Comparison of ENCODE assay signal across 1 cellular context in the genomic region with DNA sequence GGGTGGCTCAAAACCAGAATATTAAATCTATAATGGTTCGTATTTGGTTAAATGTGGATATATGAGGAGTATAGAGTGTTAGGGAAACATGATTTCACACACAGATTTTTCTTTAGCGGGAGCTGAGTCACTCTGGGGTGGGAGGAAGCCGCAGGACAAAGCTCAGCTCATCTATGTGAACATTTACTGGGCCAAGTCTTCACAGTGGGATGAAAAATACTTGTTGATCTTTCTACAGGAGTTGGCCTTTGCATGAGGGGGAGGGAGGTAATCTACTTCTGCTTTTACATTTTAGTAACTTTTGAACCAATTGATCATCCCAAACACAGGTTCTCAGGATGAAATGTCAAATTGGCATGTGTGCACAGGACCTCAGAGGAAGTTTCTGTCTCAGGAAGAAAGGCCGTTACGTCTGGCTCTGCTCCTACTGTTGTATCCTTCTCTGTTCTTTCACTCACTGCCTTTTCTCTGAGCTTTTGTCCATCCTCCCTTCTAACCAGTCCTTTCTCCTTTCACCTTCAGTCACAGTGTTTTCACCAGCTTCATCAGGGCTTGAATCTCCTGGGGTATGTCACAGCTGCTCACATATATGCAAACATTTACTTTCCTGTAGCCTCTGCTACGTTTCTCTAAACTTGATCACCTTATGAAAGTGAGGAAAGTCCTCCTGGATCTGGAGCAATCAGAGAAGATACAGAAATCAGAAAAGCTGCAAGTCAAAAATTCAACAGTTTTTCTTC.
TF ChIP-seq lines count a peak whose summit lies in the region.

No MANE protein-coding gene starts in this region.

TF ChIP-seq in HepG2, 621 proteins besides CTCF, POLR2A, EP300 and RAD21 (continued from another document):
- TF ChIP-seq FOXJ3 (CRISPR knock-in tag; IDR thresholded peaks at IDR 0.05; ENCODE audit: borderline replicate concordance) (no peak), MED8 (CRISPR knock-in tag; IDR thresholded peaks at IDR 0.05; ENCODE audit: insufficient replicate concordance) (no peak), ZMYM4 (CRISPR knock-in tag; IDR thresholded peaks at IDR 0.05) (no peak), ATAD3A (CRISPR knock-in tag; IDR thresholded peaks at IDR 0.05) (no peak), SP5 (CRISPR knock-in tag; IDR thresholded peaks at IDR 0.05; ENCODE audit: borderline replicate concordance, low read depth) (no peak), ZNF629 (CRISPR knock-in tag; conservative IDR thresholded peaks at IDR 0.05) (no peak), AGO2 (optimal IDR thresholded peaks at IDR 0.05; ENCODE audit: low read depth, low read length) (no peak), MAF1 (CRISPR knock-in tag; IDR thresholded peaks at IDR 0.05; ENCODE audit: borderline replicate concordance) (no peak), SNAI1 (CRISPR knock-in tag; IDR thresholded peaks at IDR 0.05; ENCODE audit: borderline replicate concordance) (no peak), GATAD2A (CRISPR knock-in tag; IDR thresholded peaks at IDR 0.05) (no peak), ZNF746 (CRISPR knock-in tag; IDR thresholded peaks at IDR 0.05) (no peak), ZSCAN21 (CRISPR knock-in tag; IDR thresholded peaks at IDR 0.05; ENCODE audit: borderline replicate concordance) (no peak)
